In the genomic region with DNA sequence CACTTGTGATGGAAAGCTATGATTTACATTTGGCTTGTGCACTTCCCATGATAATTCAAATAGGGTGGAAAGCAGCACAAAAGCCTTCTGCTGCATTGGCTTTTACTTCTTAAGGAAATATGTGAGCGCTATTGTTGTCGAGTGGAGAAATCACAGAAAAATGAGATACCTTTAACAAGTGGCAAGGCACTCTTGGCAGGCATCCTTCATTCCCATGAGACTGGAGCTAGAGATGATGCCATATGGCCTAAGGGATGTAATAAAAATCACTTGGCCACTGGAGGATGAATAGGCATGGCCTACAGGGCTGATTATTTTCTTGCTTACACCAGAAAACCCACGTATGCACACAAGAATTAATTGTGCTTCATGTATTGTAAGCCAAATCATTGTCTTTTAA, we compare ENCODE assay signal across 28 cellular contexts.
A peak's percentile ranks its signal among the peaks of the same experiment; 100 is the strongest.
DNase-seq lines count a peak whose midpoint lies in the region; ATAC-seq and TF ChIP-seq lines count a peak whose summit lies in the region.
"Had no signal": no experiment of that assay in that cellular context is flagged by ENCODE, and none has a peak within 500 bp of the region (broad histone marks: within the 10 kb centered on the region; RNA-seq: fewer than 3 reads in every experiment).

No MANE protein-coding gene starts in this region.

- DNase-seq in AG20443 (ENCODE audit: low spot score) (peak; percentile 34), GM04504 (ENCODE audit: low read depth) (peak; percentile 26), NCI-H69 (lab: John Stamatoyannopoulos, UW) (peak; percentile 68), fibroblast of gingiva (ENCODE audit: low read depth) (peak; percentile 57), NCI-H1105 (lab: John Stamatoyannopoulos, UW) (no peak), A673 (ENCODE audit: low spot score) (no peak), NCI-H1048 (lab: John Stamatoyannopoulos, UW) (no peak)
- DNase-seq: activated CD4-positive, alpha-beta T cell treated with anti-CD3 and anti-CD28 coated beads for 48 hours; activated CD8-positive, alpha-beta memory T cell treated with anti-CD3 and anti-CD28 coated beads for 24 hours; activated effector memory CD4-positive, alpha-beta T cell treated with Interleukin-2 at 50 U/mL for 16 hours; aorta; cortex of kidney; DMS53; effector memory CD4-positive, alpha-beta T cell; GF-D8; kidney glomerular epithelial cell; naive thymus-derived CD4-positive, alpha-beta T cell; NCI-H187 treated with DMSO at 0.1 percent for 48 hours; NCI-H526 treated with DMSO at 0.1 percent for 48 hours; Peyer's patch; stimulated activated CD4-positive, alpha-beta T cell treated with anti-CD3 and anti-CD28 coated beads, Interleukin-12 subunit alpha, Interleukin-12 subunit beta, amount 100 ng/mL, for 4 hours; stimulated activated CD4-positive, alpha-beta T cell treated with anti-CD3 and anti-CD28 coated beads, Interleukin-4, amount 100 ng/mL, for 1 hour had no signal

- BruUV-seq in A673 (replicated peaks; lab: Mats Ljungman, UMichigan) = no TSS peak

- H3K27me3 ChIP-seq in A673 (replicated peaks; ENCODE audit: insufficient read depth, low read depth, low read length, poor library complexity) = no peaks in the 10 kb centered on the region
- H3K27me3 ChIP-seq: cardiac muscle cell, Peyer's patch, tibial nerve had no signal

- no peak overlapping the region for H3K4me3 ChIP-seq in A673 (ENCODE audit: low read depth, low read length, poor library complexity, severe bottlenecking)
- H3K4me3 ChIP-seq: BLaER1 treated with 17β-estradiol and CSF1 and Interleukin-3, amounts not matched to agents 10 nM and 100 nM; cardiac muscle cell; Peyer's patch; tibial nerve had no signal

- no peaks in the 10 kb centered on the region for H3K36me3 ChIP-seq in A673 (ENCODE audit: insufficient read depth, low read length, poor library complexity, severe bottlenecking)
- H3K36me3 ChIP-seq: BLaER1 treated with 17β-estradiol and CSF1 and Interleukin-3, amounts not matched to agents 10 nM and 100 nM; cardiac muscle cell; Peyer's patch; tibial nerve had no signal

- H3K9me3 ChIP-seq in A673 (ENCODE audit: low read depth, low read length, poor library complexity, severe bottlenecking) = no peaks in the 10 kb centered on the region
- H3K9me3 ChIP-seq: BLaER1 treated with 17β-estradiol and CSF1 and Interleukin-3, amounts not matched to agents 10 nM and 100 nM; Peyer's patch; tibial nerve had no signal

- CTCF ChIA-PET in A673 (lab: Charles Lee) = interaction anchor here (0.6 kb wide), 1 partner anchor 749 kb away, joined by 3 read pairs; no protein-coding TSS in a partner anchor

- no peak for ATAC-seq in HG02798 (IDR thresholded peaks at IDR 0.05; ENCODE audit: poor library complexity, unreplicated experiment)
- ATAC-seq: naive thymus-derived CD4-positive, alpha-beta T cell; sciatic nerve had no signal

- H3K27ac ChIP-seq in A673 (ENCODE audit: low read depth, low read length, poor library complexity, severe bottlenecking) = no peak overlapping the region
- H3K27ac ChIP-seq: BLaER1 treated with 17β-estradiol and CSF1 and Interleukin-3, amounts not matched to agents 10 nM and 100 nM; cardiac muscle cell; epithelial cell of prostate; Peyer's patch; tibial nerve had no signal

- TF ChIP-seq CTCF in A673 (conservative IDR thresholded peaks at IDR 0.05; ENCODE audit: low read depth, low read length) = no peak

- intact Hi-C loops in A673 (cut with micrococcal nuclease; ENCODE audit: unreplicated experiment) = no loop called here

- H3K4me1 ChIP-seq in A673 (ENCODE audit: insufficient read depth, low read length, poor library complexity, severe bottlenecking) = no peaks in the 10 kb centered on the region
- H3K4me1 ChIP-seq: Peyer's patch had no signal

- POLR2A ChIA-PET in A673 (lab: Charles Lee; ENCODE audit: low non-redundant PET) = no interaction called here

Comparison
In these comparisons a context has a peak if more than half of its experiments do, and no peak if none do; other contexts are left out.
1. DNase-seq: peak in AG20443 (single experiment), GM04504 (single experiment), NCI-H69 (single experiment) and fibroblast of gingiva (single experiment); none in NCI-H1105 (single experiment), A673 (single experiment) and NCI-H1048 (single experiment).